Comparison of ENCODE assay signal across 10 cellular contexts in the genomic region with DNA sequence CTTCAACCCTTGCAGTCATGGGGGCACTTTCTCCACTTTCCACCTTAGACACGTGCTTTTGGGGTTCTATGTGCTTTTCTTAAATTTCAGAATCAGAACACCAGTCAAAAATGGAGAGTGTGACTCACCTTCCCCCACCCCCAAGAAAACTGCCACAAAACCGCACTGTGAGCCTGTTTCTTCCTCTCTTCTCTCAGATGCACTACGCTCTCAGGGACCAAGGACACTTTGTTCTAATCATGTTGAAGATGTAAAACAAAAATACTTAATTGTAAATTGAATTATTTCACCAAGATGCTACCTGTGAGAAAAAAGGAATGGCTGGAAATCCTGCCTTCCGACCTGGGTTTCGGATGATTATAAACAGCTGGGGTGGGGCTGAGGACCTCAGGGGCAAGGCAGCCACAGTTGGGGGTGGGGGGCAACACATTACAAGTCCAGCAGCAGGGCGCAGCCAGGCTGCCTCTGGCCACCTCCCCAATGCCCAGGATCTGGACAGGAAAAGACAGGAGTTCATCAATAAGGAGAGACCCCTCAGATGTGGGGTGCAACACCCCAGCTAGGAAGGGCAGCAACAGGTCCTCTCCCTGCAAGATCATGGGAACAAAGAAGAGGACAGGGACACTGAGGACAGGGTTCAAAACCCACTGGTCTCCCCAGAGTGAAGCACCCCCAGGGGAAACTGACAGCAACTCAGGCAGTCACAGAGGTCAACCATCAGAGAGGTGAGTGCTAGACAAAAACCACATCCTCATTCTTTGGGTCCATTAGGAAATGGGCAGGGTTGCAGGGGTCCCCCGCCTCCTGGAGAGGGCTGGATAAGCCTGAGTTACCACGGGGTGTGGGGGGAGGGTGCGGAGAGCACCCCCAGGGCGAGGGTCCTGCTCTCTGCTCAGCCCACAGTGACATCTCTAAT. TPM values are rescaled to one million over a fixed set of nuclear protein-coding genes. Genes with fewer than 3 reads are reported as not detected.
DNase-seq lines count a peak whose midpoint lies in the region; ATAC-seq, FAIRE-seq and TF ChIP-seq lines count a peak whose summit lies in the region.
"Had no signal": no experiment of that assay in that cellular context is flagged by ENCODE, and none has a peak within 500 bp of the region (broad histone marks: within the 10 kb centered on the region; RNA-seq: fewer than 3 reads in every experiment).

No MANE protein-coding gene starts in this region.

- H2BK12ac ChIP-seq in neuronal stem cell (ENCODE audit: low read length), result no peak overlapping the region

- no peaks in the 10 kb centered on the region for H3K27me3 ChIP-seq in CD8-positive, alpha-beta T cell (ENCODE audit: insufficient read depth, low read length)
- H3K27me3 ChIP-seq in neuronal stem cell (ENCODE audit: control insufficient read depth in 3 of 3, insufficient read depth in 3 of 3, low read depth in 1 of 3, low read length in 3 of 3) (no peaks in the 10 kb centered on the region), foreskin keratinocyte (no peaks in the 10 kb centered on the region)
- H3K27me3 ChIP-seq: cardiac muscle cell had no signal

- H3K9me3 Mint-ChIP-seq in CD8-positive, alpha-beta T cell, result no peaks in the 10 kb centered on the region
- no peaks in the 10 kb centered on the region for H3K9me3 Mint-ChIP-seq in activated T-cell treated with anti-CD3 and anti-CD28 coated beads, Interleukin-2, amount 50 U/mL, for 72 hours

- peaks cover 11% of the 10 kb centered on the region for H3K79me1 ChIP-seq in neuronal stem cell (ENCODE audit: low read depth, low read length)

- no peak overlapping the region for H2BK5ac ChIP-seq in neuronal stem cell (ENCODE audit: low read length)

- H3K4me1 Mint-ChIP-seq in CD8-positive, alpha-beta T cell (ENCODE audit: low read depth), result peaks cover 95% of the 10 kb centered on the region
- H3K4me1 Mint-ChIP-seq in activated T-cell treated with anti-CD3 and anti-CD28 coated beads, Interleukin-2, amount 50 U/mL, for 72 hours (ENCODE audit: low read depth), result peaks cover 100% of the 10 kb centered on the region

- H2BK15ac ChIP-seq in neuronal stem cell (ENCODE audit: low read length), result no peak overlapping the region

- H3K27me3 Mint-ChIP-seq in CD8-positive, alpha-beta T cell (ENCODE audit: low read depth), result no peaks in the 10 kb centered on the region
- no peaks in the 10 kb centered on the region for H3K27me3 Mint-ChIP-seq in activated T-cell treated with anti-CD3 and anti-CD28 coated beads, Interleukin-2, amount 50 U/mL, for 72 hours (ENCODE audit: low read depth)

- H4K91ac ChIP-seq in neuronal stem cell (ENCODE audit: low read depth, low read length, poor library complexity), result no peak overlapping the region

- no CpG with 5 or more reads among the region's 10 CpGs for WGBS in neuronal stem cell (ENCODE audit: extremely low coverage in 2 of 2, insufficient read length in 2 of 2, insufficient replicate concordance in 1 of 2), 2 donors

- H3K4me2 ChIP-seq in neuronal stem cell (ENCODE audit: insufficient read depth, low read length, poor library complexity, severe bottlenecking), result no peak overlapping the region

- H3K18ac ChIP-seq in neuronal stem cell (ENCODE audit: low read length), result no peak overlapping the region

- peak overlapping the region; percentile 26 for H3K14ac ChIP-seq in neuronal stem cell (ENCODE audit: low read length)

- peak; percentile 58 to 92 (median 79) for DNase-seq in CD8-positive, alpha-beta T cell
- DNase-seq in NK-92 (lab: John Stamatoyannopoulos, UW; ENCODE audit: unreplicated experiment) (peak; percentile 20), neuronal stem cell (ENCODE audit: low spot score) (no peak), H54 (ENCODE audit: insufficient read length, low spot score) (no peak), foreskin keratinocyte (no peak), NCI-H82 (lab: John Stamatoyannopoulos, UW) (no peak)
- peak; percentile 87 to 89 for DNase-seq in activated T-cell treated with anti-CD3 and anti-CD28 coated beads, Interleukin-2, amount 50 U/mL, for 72 hours

- peak overlapping the region; percentile 60 for H3K27ac ChIP-seq in CD8-positive, alpha-beta T cell (ENCODE audit: low read depth, low read length)
- no peak overlapping the region for H3K27ac ChIP-seq in neuronal stem cell (replicated peaks; ENCODE audit: low read length)
- H3K27ac ChIP-seq in foreskin keratinocyte, result no peak overlapping the region
- H3K27ac ChIP-seq: cardiac muscle cell, thoracic aorta had no signal

- FAIRE-seq in H54 (lab: Jason Lieb, UNC), result no peak

- H3K4me3 Mint-ChIP-seq in CD8-positive, alpha-beta T cell, result peak overlapping the region; percentile 81
- peak overlapping the region; percentile 84 to 92 for H3K4me3 Mint-ChIP-seq in activated T-cell treated with anti-CD3 and anti-CD28 coated beads, Interleukin-2, amount 50 U/mL, for 72 hours

- POLR2A ChIA-PET in CD8-positive, alpha-beta T cell (lab: Charles Lee), result interaction anchor here (0.7 to 3.6 kb wide), 7 partner anchors 8 to 152 kb away, joined by 3 to 14 read pairs (median 4); no protein-coding TSS in a partner anchor

- TF ChIP-seq POLR2A in H54 (IDR thresholded peaks at IDR 0.05; ENCODE audit: low read depth, low read length), result no peak

- CTCF ChIA-PET in CD8-positive, alpha-beta T cell (lab: Charles Lee), result interaction anchor here (1.1 to 1.5 kb wide), 4 partner anchors 16 to 85 kb away, joined by 3 to 5 read pairs (median 4); no protein-coding TSS in a partner anchor

- H2BK120ac ChIP-seq in neuronal stem cell (ENCODE audit: low read depth, low read length), result no peak overlapping the region

- peaks cover 97% of the 10 kb centered on the region for H3K4me1 ChIP-seq in CD8-positive, alpha-beta T cell (ENCODE audit: insufficient read depth, low read length)
- H3K4me1 ChIP-seq in neuronal stem cell (ENCODE audit: control insufficient read depth in 2 of 2, insufficient read depth in 1 of 2, low read depth in 1 of 2, low read length in 2 of 2) (peaks cover 0 to 18% of the 10 kb centered on the region in 2 donors), foreskin keratinocyte (no peaks in the 10 kb centered on the region)

- peak; percentile 74 for ATAC-seq in CD8-positive, alpha-beta T cell
- ATAC-seq in GM21723 (IDR thresholded peaks at IDR 0.05; ENCODE audit: unreplicated experiment) (peak; percentile 54), foreskin keratinocyte (no peak)
- peak; percentile 57 to 59 for ATAC-seq in activated T-cell treated with anti-CD3 and anti-CD28 coated beads, Interleukin-2, amount 50 U/mL, for 72 hours (replicated peaks in 1 of 2)

- H2AFZ ChIP-seq in neuronal stem cell (ENCODE audit: low read length), result no peak overlapping the region

- H3K4me3 ChIP-seq in CD8-positive, alpha-beta T cell (ENCODE audit: low read depth, low read length), result peak overlapping the region; percentile 45
- H3K4me3 ChIP-seq in neuronal stem cell (ENCODE audit: low read length in 2 of 2), result no peak overlapping the region
- H3K4me3 ChIP-seq: cardiac muscle cell, thoracic aorta had no signal

- no peak overlapping the region for H2AK5ac ChIP-seq in neuronal stem cell (ENCODE audit: low read depth, low read length)

- no peak overlapping the region for H3K9ac ChIP-seq in neuronal stem cell (ENCODE audit: low read depth, low read length, poor library complexity)

- H3K9me3 ChIP-seq in CD8-positive, alpha-beta T cell (ENCODE audit: low read length), result no peaks in the 10 kb centered on the region
- H3K9me3 ChIP-seq in neuronal stem cell (replicated peaks in 1 of 2; ENCODE audit: control insufficient read depth in 2 of 2, insufficient read depth in 1 of 2, low read depth in 1 of 2, low read length in 2 of 2), result no peaks in the 10 kb centered on the region
- H3K9me3 ChIP-seq: thoracic aorta had no signal

- intact Hi-C loops in CD8-positive, alpha-beta T cell (cut with DNase I, micrococcal nuclease), result loop anchor here (1.0 to 2.0 kb wide), 4 partner anchors 8 to 19 kb away; no protein-coding TSS in a partner anchor

- H3K36me3 ChIP-seq in CD8-positive, alpha-beta T cell (ENCODE audit: insufficient read depth, low read length), result peaks cover 3% of the 10 kb centered on the region
- H3K36me3 ChIP-seq in neuronal stem cell (replicated peaks in 1 of 2; ENCODE audit: control insufficient read depth in 2 of 2, insufficient read depth in 2 of 2, low read length in 2 of 2), result peaks cover 0 to 3% of the 10 kb centered on the region in 2 donors
- H3K36me3 ChIP-seq: cardiac muscle cell, thoracic aorta had no signal

- H3K4ac ChIP-seq in neuronal stem cell (ENCODE audit: low read length), result no peak overlapping the region

- H3K23ac ChIP-seq in neuronal stem cell (ENCODE audit: low read depth, low read length, poor library complexity), result no peak overlapping the region

- peaks cover 69% of the 10 kb centered on the region for H3K36me3 Mint-ChIP-seq in CD8-positive, alpha-beta T cell
- H3K36me3 Mint-ChIP-seq in activated T-cell treated with anti-CD3 and anti-CD28 coated beads, Interleukin-2, amount 50 U/mL, for 72 hours (ENCODE audit: insufficient read depth in 2 of 2), result peaks cover 16 to 26% of the 10 kb centered on the region in 2 donors

- no peak for TF ChIP-seq CTCF in CD8-positive, alpha-beta T cell (IDR thresholded peaks at IDR 0.05)
- no peak for TF ChIP-seq CTCF in foreskin keratinocyte (conservative IDR thresholded peaks at IDR 0.05)

- no peak overlapping the region for H4K8ac ChIP-seq in neuronal stem cell (ENCODE audit: low read depth, low read length)

- peak overlapping the region; percentile 99 for H3K27ac Mint-ChIP-seq in CD8-positive, alpha-beta T cell
- H3K27ac Mint-ChIP-seq in activated T-cell treated with anti-CD3 and anti-CD28 coated beads, Interleukin-2, amount 50 U/mL, for 72 hours, result peak overlapping the region; percentile 89

RNA-seq across cellular contexts. Expression of gene SEMA4D, which starts 33.7 kb away (rescaled TPM):
- 100 to 1,000 TPM; 286 to 305 TPM for total RNA-seq in CD8-positive, alpha-beta T cell
- 100 to 1,000 TPM; 182 to 198 TPM for total RNA-seq in activated T-cell treated with anti-CD3 and anti-CD28 coated beads, Interleukin-2, amount 50 U/mL, for 72 hours
- 23.2 TPM for polyA plus RNA-seq in neuronal stem cell (2013, experiment 1 of 2)
- polyA plus RNA-seq in neuronal stem cell (2013, experiment 2 of 2), result 24.3 TPM
- 1.9 TPM in 2 replicates for total RNA-seq in foreskin keratinocyte
- polyA plus RNA-seq in foreskin keratinocyte, result 0.68 and 0.69 TPM in 2 replicates

Comparison
In these comparisons a context has a peak if more than half of its experiments do, and no peak if none do; other contexts are left out.
1. DNase-seq: peak in CD8-positive, alpha-beta T cell (7 of 7), NK-92 (single experiment) and activated T-cell treated with anti-CD3 and anti-CD28 coated beads, Interleukin-2, amount 50 U/mL, for 72 hours (2 of 2); none in neuronal stem cell (single experiment), H54 (single experiment), foreskin keratinocyte (0 of 2) and NCI-H82 (single experiment).
2. RNA of gene SEMA4D, which starts 33.7 kb away (total RNA-seq): 286 to 305 TPM in CD8-positive, alpha-beta T cell and 182 to 198 TPM in activated T-cell treated with anti-CD3 and anti-CD28 coated beads, Interleukin-2, amount 50 U/mL, for 72 hours; 1.9 TPM in foreskin keratinocyte; every median in the first group is over 10 times any median in the second.